12 cellular contexts compared by ENCODE assay signal in genomic region chr16:85335584-85336492, GRCh38.
DNase-seq lines count a peak whose midpoint lies in the region; ATAC-seq and TF ChIP-seq lines count a peak whose summit lies in the region.
"Had no signal": no experiment of that assay in that cellular context is flagged by ENCODE, and none has a peak within 500 bp of the region (broad histone marks: within the 10 kb centered on the region; RNA-seq: fewer than 3 reads in every experiment).

No MANE protein-coding gene starts in this region.

- H3K27me3 ChIP-seq in PC-9 (ENCODE audit: insufficient read depth, low read depth) (no peaks in the 10 kb centered on the region), fibroblast of lung (ENCODE audit: control insufficient read depth, insufficient read depth, low read length) (no peaks in the 10 kb centered on the region), trophoblast cell (ENCODE audit: insufficient read depth, low read length) (no peaks in the 10 kb centered on the region)
- H3K27me3 ChIP-seq: cardiac muscle cell had no signal

- no peak overlapping the region for H3K23ac ChIP-seq in trophoblast cell (ENCODE audit: low read length)

- H2BK120ac ChIP-seq in trophoblast cell (ENCODE audit: insufficient read depth, low read length, poor library complexity), result no peak overlapping the region

- no peak overlapping the region for H2BK12ac ChIP-seq in trophoblast cell (ENCODE audit: low read length)

- H3F3A ChIP-seq in PC-9 (ENCODE audit: insufficient read depth, low read depth), result peaks cover 21% of the 10 kb centered on the region

- H3K4me1 ChIP-seq in PC-9 (replicated peaks; ENCODE audit: insufficient read depth) (peaks cover 22% of the 10 kb centered on the region), fibroblast of lung (ENCODE audit: control insufficient read depth, extremely low read depth, insufficient read depth, low read length) (no peaks in the 10 kb centered on the region), trophoblast cell (ENCODE audit: control insufficient read depth in 1 of 2, insufficient read depth in 2 of 2, low read length in 2 of 2) (peaks cover 21% of the 10 kb centered on the region in 2 experiments)

- no peak overlapping the region for H2AFZ ChIP-seq in PC-9
- no peak overlapping the region for H2AFZ ChIP-seq in fibroblast of lung (ENCODE audit: low read length)
- no peak overlapping the region for H2AFZ ChIP-seq in trophoblast cell (ENCODE audit: insufficient read depth, low read length, poor library complexity)

- H4K12ac ChIP-seq in trophoblast cell (ENCODE audit: low read depth, low read length), result no peak overlapping the region

- TF ChIP-seq CTCF in PC-9 (conservative IDR thresholded peaks at IDR 0.05), result no peak
- no peak for TF ChIP-seq CTCF in fibroblast of lung (conservative IDR thresholded peaks at IDR 0.05 in 1 of 2, IDR thresholded peaks at IDR 0.05 in 1 of 2; ENCODE audit: low read depth in 1 of 2, low read length in 2 of 2)

- intact Hi-C loops in PC-9 (cut with micrococcal nuclease; ENCODE audit: unreplicated experiment), result loop anchor here (1.0 kb wide), 1 partner anchor 15 kb away; no protein-coding TSS in a partner anchor

- H3K14ac ChIP-seq in trophoblast cell (ENCODE audit: low read length), result no peak overlapping the region

- no peak overlapping the region for H3K18ac ChIP-seq in trophoblast cell (ENCODE audit: low read length)

- CTCF ChIA-PET in PC-9 (lab: Charles Lee), result no interaction called here

- no peaks in the 10 kb centered on the region for H3K9me3 ChIP-seq in PC-9 (ENCODE audit: insufficient read depth, low read depth)
- no peaks in the 10 kb centered on the region for H3K9me3 ChIP-seq in fibroblast of lung (ENCODE audit: control insufficient read depth, insufficient read depth, low read depth, low read length)
- H3K9me3 ChIP-seq in trophoblast cell (ENCODE audit: insufficient read depth, low read depth, low read length), result no peaks in the 10 kb centered on the region

- no peaks in the 10 kb centered on the region for H4K20me1 ChIP-seq in PC-9 (ENCODE audit: insufficient read depth)
- no peaks in the 10 kb centered on the region for H4K20me1 ChIP-seq in fibroblast of lung (ENCODE audit: control insufficient read depth, extremely low read depth, insufficient read depth, low read length)

- H3K4me3 ChIP-seq in PC-9 (peak overlapping the region; percentile 47; the same call in 1 of the 2 replicates), fibroblast of lung (replicated peaks in 1 of 4; ENCODE audit: control extremely low read depth in 1 of 4, insufficient read depth in 1 of 4, low read depth in 3 of 4, low read length in 4 of 4) (no peak overlapping the region), trophoblast cell (ENCODE audit: low read depth, low read length) (no peak overlapping the region)
- H3K4me3 ChIP-seq: cardiac muscle cell, GM12878 had no signal

- no peaks in the 10 kb centered on the region for H3K9me2 ChIP-seq in PC-9 (ENCODE audit: insufficient read depth)

- peak; percentile 60 for DNase-seq in NCI-H82 (lab: John Stamatoyannopoulos, UW)
- no peak for DNase-seq in NCI-H82 treated with DMSO at 0.1 percent for 48 hours (lab: John Stamatoyannopoulos, UW; ENCODE audit: unreplicated experiment)
- DNase-seq in PC-9, result no peak
- DNase-seq in fibroblast of lung (ENCODE audit: low read depth in 2 of 2), result peak; percentile 42 to 49
- no peak for DNase-seq in trophoblast cell
- no peak for DNase-seq in middle frontal gyrus (ENCODE audit: extremely low spot score, low spot score)
- DNase-seq in germinal center (ENCODE audit: low spot score), result no peak
- DNase-seq: ACHN, NCI-H446 treated with DMSO at 0.1 percent for 48 hours had no signal

- no peak overlapping the region for H4K8ac ChIP-seq in trophoblast cell (ENCODE audit: low read depth, low read length)

- H3K79me2 ChIP-seq in PC-9 (ENCODE audit: low read depth), result no peaks in the 10 kb centered on the region
- no peaks in the 10 kb centered on the region for H3K79me2 ChIP-seq in fibroblast of lung (ENCODE audit: control insufficient read depth, insufficient read depth, low read length)
- no peaks in the 10 kb centered on the region for H3K79me2 ChIP-seq in trophoblast cell (ENCODE audit: control insufficient read depth, insufficient read depth, low read length, poor library complexity)

- H4K91ac ChIP-seq in trophoblast cell (ENCODE audit: low read depth, low read length), result no peak overlapping the region

- no peak for ATAC-seq in GM19035 (IDR thresholded peaks at IDR 0.05; ENCODE audit: unreplicated experiment)
- ATAC-seq: GM12878 had no signal

- no peak overlapping the region for H3K9ac ChIP-seq in fibroblast of lung (ENCODE audit: insufficient read depth, low read length)
- no peak overlapping the region for H3K9ac ChIP-seq in trophoblast cell (ENCODE audit: low read length)

- H3K36me3 ChIP-seq in PC-9 (ENCODE audit: low read depth), result no peaks in the 10 kb centered on the region
- no peaks in the 10 kb centered on the region for H3K36me3 ChIP-seq in fibroblast of lung (ENCODE audit: control insufficient read depth, insufficient read depth, low read length)
- H3K36me3 ChIP-seq in trophoblast cell (ENCODE audit: control insufficient read depth in 1 of 2, insufficient read depth in 2 of 2, low read length in 2 of 2), result no peaks in the 10 kb centered on the region
- H3K36me3 ChIP-seq: cardiac muscle cell had no signal

- H2BK5ac ChIP-seq in trophoblast cell (ENCODE audit: low read depth, low read length, poor library complexity), result no peak overlapping the region

- no peaks in the 10 kb centered on the region for H3K79me1 ChIP-seq in trophoblast cell (ENCODE audit: low read length)

- POLR2A ChIA-PET in PC-9 (lab: Charles Lee; ENCODE audit: unreplicated experiment), result interaction anchor here (0.7 kb wide), 1 partner anchor 45 kb away, joined by 4 read pairs; no protein-coding TSS in a partner anchor

- no peak overlapping the region for H3K4ac ChIP-seq in trophoblast cell (ENCODE audit: low read depth, low read length)

- BruUV-seq in PC-9 (replicated peaks; lab: Mats Ljungman, UMichigan), result TSS peak; percentile 57

- H3K4me2 ChIP-seq in PC-9, result peak overlapping the region; percentile 85
- no peak overlapping the region for H3K4me2 ChIP-seq in fibroblast of lung (ENCODE audit: extremely low read depth, insufficient read depth, low read length)
- peak overlapping the region; percentile 35 for H3K4me2 ChIP-seq in trophoblast cell (ENCODE audit: low read length)

- no peak overlapping the region for H2AK5ac ChIP-seq in trophoblast cell (ENCODE audit: low read length)

- no CpG with 5 or more reads among the region's 24 CpGs for WGBS in trophoblast cell (ENCODE audit: extremely low coverage, insufficient coverage, insufficient read length)

- H3K27ac ChIP-seq in PC-9 (no peak overlapping the region), fibroblast of lung (ENCODE audit: insufficient read depth, low read length) (no peak overlapping the region), trophoblast cell (ENCODE audit: low read depth, low read length) (no peak overlapping the region)

Comparison
In these comparisons a context has a peak if more than half of its experiments do, and no peak if none do; other contexts are left out.
1. DNase-seq: peak in NCI-H82 (single experiment) and fibroblast of lung (2 of 2); none in NCI-H82 treated with DMSO at 0.1 percent for 48 hours (single experiment), PC-9 (0 of 2), trophoblast cell (0 of 2), middle frontal gyrus (single experiment) and germinal center (single experiment).